In the genomic region with DNA sequence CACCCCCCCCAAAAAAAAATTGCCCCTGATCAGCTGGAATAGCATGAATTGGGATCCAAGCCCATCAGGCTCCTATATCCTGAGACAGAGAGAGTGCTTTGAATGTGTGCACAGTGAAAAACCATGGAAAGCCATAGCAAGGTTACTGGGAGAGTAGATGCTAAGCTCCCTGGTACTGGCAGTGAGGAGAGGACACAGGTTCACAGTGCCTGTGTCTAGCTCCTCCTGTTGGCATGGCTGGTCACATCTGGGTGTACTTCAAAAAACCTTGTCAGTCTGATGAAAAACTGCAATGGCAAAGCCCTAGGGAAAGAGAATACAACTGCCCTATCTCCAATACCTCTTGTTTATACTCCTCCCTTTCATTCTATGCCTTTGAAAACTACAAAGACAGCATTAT, we compare ENCODE assay signal across 1 cellular context.
TF ChIP-seq lines count a peak whose summit lies in the region.

No MANE protein-coding gene starts in this region.

TF ChIP-seq in A549, 52 proteins besides CTCF, POLR2A, EP300 and RAD21 (continued from another document):
- TF ChIP-seq E2F6 (IDR thresholded peaks at IDR 0.05; ENCODE audit: borderline replicate concordance, low read depth) (no peak), RCOR1 (IDR thresholded peaks at IDR 0.05; ENCODE audit: low read depth, low read length) (no peak), CBX2 (IDR thresholded peaks at IDR 0.05; ENCODE audit: borderline replicate concordance, low read depth) (no peak), MAX (IDR thresholded peaks at IDR 0.05) (no peak), FOSB (CRISPR knock-in tag; IDR thresholded peaks at IDR 0.05) (no peak), POLR2AphosphoS2 (conservative IDR thresholded peaks at IDR 0.05; ENCODE audit: low read length) (no peak), MAZ (IDR thresholded peaks at IDR 0.05; ENCODE audit: borderline replicate concordance, low read depth, low read length) (no peak), RARB (CRISPR knock-in tag; IDR thresholded peaks at IDR 0.05) (no peak)
- TF ChIP-seq, protein P1, sequence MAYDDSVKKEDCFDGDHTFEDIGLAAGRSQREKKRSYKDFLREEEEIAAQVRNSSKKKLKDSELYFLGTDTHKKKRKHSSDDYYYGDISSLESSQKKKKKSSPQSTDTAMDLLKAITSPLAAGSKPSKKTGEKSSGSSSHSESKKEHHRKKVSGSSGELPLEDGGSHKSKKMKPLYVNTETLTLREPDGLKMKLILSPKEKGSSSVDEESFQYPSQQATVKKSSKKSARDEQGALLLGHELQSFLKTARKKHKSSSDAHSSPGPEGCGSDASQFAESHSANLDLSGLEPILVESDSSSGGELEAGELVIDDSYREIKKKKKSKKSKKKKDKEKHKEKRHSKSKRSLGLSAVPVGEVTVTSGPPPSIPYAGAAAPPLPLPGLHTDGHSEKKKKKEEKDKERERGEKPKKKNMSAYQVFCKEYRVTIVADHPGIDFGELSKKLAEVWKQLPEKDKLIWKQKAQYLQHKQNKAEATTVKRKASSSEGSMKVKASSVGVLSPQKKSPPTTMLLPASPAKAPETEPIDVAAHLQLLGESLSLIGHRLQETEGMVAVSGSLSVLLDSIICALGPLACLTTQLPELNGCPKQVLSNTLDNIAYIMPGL (CRISPR knock-in tag; IDR thresholded peaks at IDR 0.05; ENCODE audit: borderline replicate concordance), result no peak
